Comparison of ENCODE assay signal across 17 cellular contexts in the genomic region with DNA sequence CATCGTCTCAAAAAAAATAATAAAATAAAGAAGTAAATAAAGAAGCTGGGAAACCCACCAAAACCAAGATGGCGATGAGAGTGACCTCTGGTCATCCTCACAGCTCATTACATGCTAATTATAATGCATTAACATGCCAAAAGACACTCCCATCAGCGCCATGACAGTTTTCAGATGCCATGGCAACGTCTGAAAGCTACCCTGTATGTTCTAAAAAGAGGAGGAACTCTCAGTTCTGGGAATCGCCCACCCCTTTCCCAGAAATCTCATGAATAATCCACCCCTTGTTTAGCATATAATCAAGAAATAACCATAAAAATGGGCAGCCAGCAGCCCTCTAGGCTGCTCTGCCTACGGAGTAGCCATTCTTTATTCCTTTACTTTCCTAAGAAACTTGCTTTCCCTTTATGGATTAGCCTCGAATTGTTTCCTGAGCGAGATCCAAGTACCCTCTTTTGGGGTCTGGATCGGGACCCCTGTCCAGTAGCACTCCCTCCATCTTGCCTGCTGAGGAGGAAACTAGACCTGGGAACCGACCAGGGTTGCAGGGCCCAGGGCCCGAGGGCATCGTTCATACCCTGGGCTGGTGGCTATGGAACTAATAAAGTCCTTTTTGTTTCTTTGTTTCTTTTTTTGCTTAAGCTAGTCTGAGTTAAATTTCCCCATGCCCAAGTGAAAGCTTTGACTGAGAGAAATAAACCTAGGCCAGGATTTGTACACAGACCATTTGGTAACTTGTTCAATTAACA. TPM values are rescaled to one million over a fixed set of nuclear protein-coding genes. Genes with fewer than 3 reads are reported as not detected.
"Had no signal": no experiment of that assay in that cellular context is flagged by ENCODE, and none has a peak within 500 bp of the region (broad histone marks: within the 10 kb centered on the region; RNA-seq: fewer than 3 reads in every experiment).

No MANE protein-coding gene starts in this region.

- H3K27me3 Mint-ChIP-seq: activated T-cell treated with anti-CD3 and anti-CD28 coated beads, Interleukin-2, amount 50 U/mL, for 24 hours; T-cell had no signal

- H3K4me3 ChIP-seq: transverse colon had no signal

- H3K4me1 ChIP-seq: foreskin keratinocyte, parathyroid adenoma had no signal

- ATAC-seq: activated naive CD4-positive, alpha-beta T cell treated with anti-CD3 and anti-CD28 coated beads, Interleukin-2, amount 50 U/mL, for 72 hours; effector memory CD8-positive, alpha-beta T cell; foreskin keratinocyte; stimulated activated effector memory CD8-positive, alpha-beta T cell treated with anti-CD3 and anti-CD28 coated beads, Interleukin-12 subunit alpha, Interleukin-12 subunit beta, amount 100 ng/mL, for 72 hours; T-cell had no signal

- H3K4me3 Mint-ChIP-seq: central memory CD8-positive, alpha-beta T cell had no signal

- H2AFZ ChIP-seq: parathyroid adenoma had no signal

- H3K27ac ChIP-seq: brain microvascular endothelial cell, foreskin keratinocyte, parathyroid adenoma, transverse colon had no signal

- H3K9me3 Mint-ChIP-seq: activated naive CD4-positive, alpha-beta T cell treated with anti-CD3 and anti-CD28 coated beads, Interleukin-2, amount 50 U/mL, for 72 hours; central memory CD8-positive, alpha-beta T cell; stimulated activated effector memory CD8-positive, alpha-beta T cell treated with anti-CD3 and anti-CD28 coated beads, Interleukin-12 subunit alpha, Interleukin-12 subunit beta, amount 100 ng/mL, for 72 hours had no signal

- H3K4me2 ChIP-seq: SK-N-SH had no signal

- H3K27me3 ChIP-seq: brain microvascular endothelial cell, neutrophil, transverse colon had no signal

- H3K79me2 ChIP-seq: parathyroid adenoma had no signal

- H3K36me3 ChIP-seq: brain microvascular endothelial cell, neutrophil, transverse colon had no signal

- H3K27ac Mint-ChIP-seq: activated naive CD4-positive, alpha-beta T cell treated with anti-CD3 and anti-CD28 coated beads, Interleukin-2, amount 50 U/mL, for 72 hours; activated T-cell treated with anti-CD3 and anti-CD28 coated beads, Interleukin-2, amount 50 U/mL, for 24 hours; stimulated activated effector memory CD8-positive, alpha-beta T cell treated with anti-CD3 and anti-CD28 coated beads, Interleukin-12 subunit alpha, Interleukin-12 subunit beta, amount 100 ng/mL, for 72 hours; T-cell had no signal

- DNase-seq: activated effector memory CD4-positive, alpha-beta T cell treated with anti-CD3 and anti-CD28 coated beads, Interleukin-2, amount 50 U/mL, for 16 hours; activated T-cell treated with anti-CD3 and anti-CD28 coated beads, Interleukin-2, amount 50 U/mL, for 24 hours; amygdala; brain microvascular endothelial cell; effector memory CD8-positive, alpha-beta T cell; SK-N-SH; substantia nigra; T-cell; T-helper 9 cell; transverse colon had no signal

- H3K9ac ChIP-seq: parathyroid adenoma, SK-N-SH had no signal

- H3K9me3 ChIP-seq: neutrophil, SK-N-SH, transverse colon had no signal

RNA-seq across cellular contexts. Expression of a gene that starts 30.9 kb away (rescaled TPM):
- total RNA-seq: activated naive CD4-positive, alpha-beta T cell treated with anti-CD3 and anti-CD28 coated beads, Interleukin-2, amount 50 U/mL, for 72 hours; foreskin keratinocyte; lower leg skin; T-cell; transverse colon had no signal
- polyA plus RNA-seq: foreskin keratinocyte, SK-N-SH had no signal
